1 cellular context compared by ENCODE assay signal in genomic region chr1:44531785-44532566, GRCh38.
TF ChIP-seq lines count a peak whose summit lies in the region.

No MANE protein-coding gene starts in this region.

TF ChIP-seq in K562, 482 proteins besides CTCF, POLR2A, EP300 and RAD21 (continued from another document and continues in another):
- TF ChIP-seq THAP12 (CRISPR knock-in tag; IDR thresholded peaks at IDR 0.05) = no peak
- peak in 1 of 2 experiments; percentile 31; a peak in 1 of 4 replicates for TF ChIP-seq NRF1 (conservative IDR thresholded peaks at IDR 0.05 in 1 of 2, IDR thresholded peaks at IDR 0.05 in 1 of 2)
- 0 out of 2 replicates have a peak, but pooled peaks have one; percentile 29 for TF ChIP-seq GABPA (tag; conservative IDR thresholded peaks at IDR 0.05; ENCODE audit: low read depth)
- TF ChIP-seq DDX20 (tag; IDR thresholded peaks at IDR 0.05; ENCODE audit: low read depth) = no peak
- no peak for TF ChIP-seq SRSF7 (optimal IDR thresholded peaks at IDR 0.05; ENCODE audit: low read depth, low read length)
- TF ChIP-seq ZC3H4 (CRISPR knock-in tag; IDR thresholded peaks at IDR 0.05; ENCODE audit: borderline replicate concordance) = no peak
- TF ChIP-seq ARNT (IDR thresholded peaks at IDR 0.05) = peak; percentile 69 to 95; a peak in 3 of 4 replicates
- peak; percentile 72; the same call in 1 of the 2 replicates for TF ChIP-seq NFATC3 (IDR thresholded peaks at IDR 0.05)
- 0 out of 2 replicates have a peak, but pooled peaks have one; percentile 13 for TF ChIP-seq HES1 (IDR thresholded peaks at IDR 0.05; ENCODE audit: low read depth)
- TF ChIP-seq, protein P1, sequence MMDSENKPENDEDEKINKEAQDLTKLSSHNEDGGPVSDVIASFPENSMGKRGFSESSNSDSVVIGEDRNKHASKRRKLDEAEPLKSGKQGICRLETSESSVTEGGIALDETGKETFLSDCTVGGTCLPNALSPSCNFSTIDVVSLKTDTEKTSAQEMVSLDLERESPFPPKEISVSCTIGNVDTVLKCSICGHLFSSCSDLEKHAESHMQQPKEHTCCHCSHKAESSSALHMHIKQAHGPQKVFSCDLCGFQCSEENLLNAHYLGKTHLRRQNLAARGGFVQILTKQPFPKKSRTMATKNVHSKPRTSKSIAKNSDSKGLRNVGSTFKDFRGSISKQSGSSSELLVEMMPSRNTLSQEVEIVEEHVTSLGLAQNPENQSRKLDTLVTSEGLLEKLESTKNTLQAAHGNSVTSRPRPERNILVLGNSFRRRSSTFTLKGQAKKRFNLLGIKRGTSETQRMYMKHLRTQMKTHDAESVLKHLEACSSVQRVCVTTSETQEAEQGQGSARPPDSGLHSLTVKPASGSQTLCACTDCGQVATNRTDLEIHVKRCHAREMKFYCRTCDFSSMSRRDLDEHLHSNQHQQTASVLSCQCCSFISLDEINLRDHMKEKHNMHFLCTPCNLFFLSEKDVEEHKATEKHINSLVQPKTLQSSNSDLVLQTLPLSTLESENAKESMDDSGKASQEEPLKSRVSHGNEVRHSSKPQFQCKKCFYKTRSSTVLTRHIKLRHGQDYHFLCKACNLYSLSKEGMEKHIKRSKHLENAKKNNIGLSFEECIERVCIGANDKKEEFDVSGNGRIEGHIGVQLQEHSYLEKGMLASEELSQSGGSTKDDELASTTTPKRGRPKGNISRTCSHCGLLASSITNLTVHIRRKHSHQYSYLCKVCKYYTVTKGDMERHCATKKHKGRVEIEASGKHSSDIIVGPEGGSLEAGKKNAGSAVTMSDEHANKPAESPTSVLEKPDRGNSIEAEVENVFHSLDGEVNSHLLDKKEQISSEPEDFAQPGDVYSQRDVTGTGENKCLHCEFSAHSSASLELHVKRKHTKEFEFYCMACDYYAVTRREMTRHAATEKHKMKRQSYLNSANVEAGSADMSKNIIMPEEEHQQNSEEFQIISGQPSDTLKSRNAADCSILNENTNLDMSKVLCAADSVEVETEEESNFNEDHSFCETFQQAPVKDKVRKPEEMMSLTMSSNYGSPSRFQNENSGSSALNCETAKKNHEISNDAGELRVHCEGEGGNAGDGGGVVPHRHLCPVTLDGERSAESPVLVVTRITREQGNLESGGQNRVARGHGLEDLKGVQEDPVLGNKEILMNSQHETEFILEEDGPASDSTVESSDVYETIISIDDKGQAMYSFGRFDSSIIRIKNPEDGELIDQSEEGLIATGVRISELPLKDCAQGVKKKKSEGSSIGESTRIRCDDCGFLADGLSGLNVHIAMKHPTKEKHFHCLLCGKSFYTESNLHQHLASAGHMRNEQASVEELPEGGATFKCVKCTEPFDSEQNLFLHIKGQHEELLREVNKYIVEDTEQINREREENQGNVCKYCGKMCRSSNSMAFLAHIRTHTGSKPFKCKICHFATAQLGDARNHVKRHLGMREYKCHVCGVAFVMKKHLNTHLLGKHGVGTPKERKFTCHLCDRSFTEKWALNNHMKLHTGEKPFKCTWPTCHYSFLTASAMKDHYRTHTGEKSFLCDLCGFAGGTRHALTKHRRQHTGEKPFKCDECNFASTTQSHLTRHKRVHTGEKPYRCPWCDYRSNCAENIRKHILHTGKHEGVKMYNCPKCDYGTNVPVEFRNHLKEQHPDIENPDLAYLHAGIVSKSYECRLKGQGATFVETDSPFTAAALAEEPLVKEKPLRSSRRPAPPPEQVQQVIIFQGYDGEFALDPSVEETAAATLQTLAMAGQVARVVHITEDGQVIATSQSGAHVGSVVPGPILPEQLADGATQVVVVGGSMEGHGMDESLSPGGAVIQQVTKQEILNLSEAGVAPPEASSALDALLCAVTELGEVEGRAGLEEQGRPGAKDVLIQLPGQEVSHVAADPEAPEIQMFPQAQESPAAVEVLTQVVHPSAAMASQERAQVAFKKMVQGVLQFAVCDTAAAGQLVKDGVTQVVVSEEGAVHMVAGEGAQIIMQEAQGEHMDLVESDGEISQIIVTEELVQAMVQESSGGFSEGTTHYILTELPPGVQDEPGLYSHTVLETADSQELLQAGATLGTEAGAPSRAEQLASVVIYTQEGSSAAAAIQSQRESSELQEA (IDR thresholded peaks at IDR 0.05; ENCODE audit: low read depth) = no peak
- TF ChIP-seq, protein P2, sequence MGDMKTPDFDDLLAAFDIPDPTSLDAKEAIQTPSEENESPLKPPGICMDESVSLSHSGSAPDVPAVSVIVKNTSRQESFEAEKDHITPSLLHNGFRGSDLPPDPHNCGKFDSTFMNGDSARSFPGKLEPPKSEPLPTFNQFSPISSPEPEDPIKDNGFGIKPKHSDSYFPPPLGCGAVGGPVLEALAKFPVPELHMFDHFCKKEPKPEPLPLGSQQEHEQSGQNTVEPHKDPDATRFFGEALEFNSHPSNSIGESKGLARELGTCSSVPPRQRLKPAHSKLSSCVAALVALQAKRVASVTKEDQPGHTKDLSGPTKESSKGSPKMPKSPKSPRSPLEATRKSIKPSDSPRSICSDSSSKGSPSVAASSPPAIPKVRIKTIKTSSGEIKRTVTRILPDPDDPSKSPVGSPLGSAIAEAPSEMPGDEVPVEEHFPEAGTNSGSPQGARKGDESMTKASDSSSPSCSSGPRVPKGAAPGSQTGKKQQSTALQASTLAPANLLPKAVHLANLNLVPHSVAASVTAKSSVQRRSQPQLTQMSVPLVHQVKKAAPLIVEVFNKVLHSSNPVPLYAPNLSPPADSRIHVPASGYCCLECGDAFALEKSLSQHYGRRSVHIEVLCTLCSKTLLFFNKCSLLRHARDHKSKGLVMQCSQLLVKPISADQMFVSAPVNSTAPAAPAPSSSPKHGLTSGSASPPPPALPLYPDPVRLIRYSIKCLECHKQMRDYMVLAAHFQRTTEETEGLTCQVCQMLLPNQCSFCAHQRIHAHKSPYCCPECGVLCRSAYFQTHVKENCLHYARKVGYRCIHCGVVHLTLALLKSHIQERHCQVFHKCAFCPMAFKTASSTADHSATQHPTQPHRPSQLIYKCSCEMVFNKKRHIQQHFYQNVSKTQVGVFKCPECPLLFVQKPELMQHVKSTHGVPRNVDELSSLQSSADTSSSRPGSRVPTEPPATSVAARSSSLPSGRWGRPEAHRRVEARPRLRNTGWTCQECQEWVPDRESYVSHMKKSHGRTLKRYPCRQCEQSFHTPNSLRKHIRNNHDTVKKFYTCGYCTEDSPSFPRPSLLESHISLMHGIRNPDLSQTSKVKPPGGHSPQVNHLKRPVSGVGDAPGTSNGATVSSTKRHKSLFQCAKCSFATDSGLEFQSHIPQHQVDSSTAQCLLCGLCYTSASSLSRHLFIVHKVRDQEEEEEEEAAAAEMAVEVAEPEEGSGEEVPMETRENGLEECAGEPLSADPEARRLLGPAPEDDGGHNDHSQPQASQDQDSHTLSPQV (IDR thresholded peaks at IDR 0.05) = peak; percentile 63
- TF ChIP-seq, protein P3, sequence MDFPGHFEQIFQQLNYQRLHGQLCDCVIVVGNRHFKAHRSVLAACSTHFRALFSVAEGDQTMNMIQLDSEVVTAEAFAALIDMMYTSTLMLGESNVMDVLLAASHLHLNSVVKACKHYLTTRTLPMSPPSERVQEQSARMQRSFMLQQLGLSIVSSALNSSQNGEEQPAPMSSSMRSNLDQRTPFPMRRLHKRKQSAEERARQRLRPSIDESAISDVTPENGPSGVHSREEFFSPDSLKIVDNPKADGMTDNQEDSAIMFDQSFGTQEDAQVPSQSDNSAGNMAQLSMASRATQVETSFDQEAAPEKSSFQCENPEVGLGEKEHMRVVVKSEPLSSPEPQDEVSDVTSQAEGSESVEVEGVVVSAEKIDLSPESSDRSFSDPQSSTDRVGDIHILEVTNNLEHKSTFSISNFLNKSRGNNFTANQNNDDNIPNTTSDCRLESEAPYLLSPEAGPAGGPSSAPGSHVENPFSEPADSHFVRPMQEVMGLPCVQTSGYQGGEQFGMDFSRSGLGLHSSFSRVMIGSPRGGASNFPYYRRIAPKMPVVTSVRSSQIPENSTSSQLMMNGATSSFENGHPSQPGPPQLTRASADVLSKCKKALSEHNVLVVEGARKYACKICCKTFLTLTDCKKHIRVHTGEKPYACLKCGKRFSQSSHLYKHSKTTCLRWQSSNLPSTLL (IDR thresholded peaks at IDR 0.05) = no peak
- TF ChIP-seq ZMIZ1 (IDR thresholded peaks at IDR 0.05; ENCODE audit: low read depth in 2 of 2, low read length in 2 of 2) = peak in 1 of 2 experiments; percentile 65; a peak in 2 of 4 replicates
- peak; percentile 83 for TF ChIP-seq HDAC2 (IDR thresholded peaks at IDR 0.05)
- TF ChIP-seq ZNF318 (IDR thresholded peaks at IDR 0.05; ENCODE audit: borderline replicate concordance in 1 of 2, low read depth in 1 of 2) = peak in 1 of 2 experiments; percentile 79; a peak in 1 of 4 replicates
- TF ChIP-seq TRIM28 (IDR thresholded peaks at IDR 0.05) = peak; percentile 94
